ENCODE assay signal across 21 cellular contexts in genomic region chr7:14375998-14376397, GRCh38.
"Had no signal": no experiment of that assay in that cellular context is flagged by ENCODE, and none has a peak within 500 bp of the region (broad histone marks: within the 10 kb centered on the region; RNA-seq: fewer than 3 reads in every experiment).

No MANE protein-coding gene starts in this region.

- H3K4me3 ChIP-seq: adrenal gland had no signal

- H3K27ac ChIP-seq: adrenal gland, KMS-11 had no signal

- H3K4me1 ChIP-seq: adrenal gland had no signal

- H3K27me3 Mint-ChIP-seq: activated CD4-positive, alpha-beta memory T cell treated with anti-CD3 and anti-CD28 coated beads, Interleukin-2, amount 10 ng/mL, durations not matched to agents 7 days and 5 days; activated CD4-positive, alpha-beta T cell treated with anti-CD3 and anti-CD28 coated beads, Interleukin-2, amount 10 ng/mL, durations not matched to agents 7 days and 5 days; activated naive CD8-positive, alpha-beta T cell treated with anti-CD3 and anti-CD28 coated beads, Interleukin-2, amount 10 ng/mL, durations not matched to agents 7 days and 5 days had no signal

- H3K27me3 ChIP-seq: adrenal gland had no signal

- H3K9me3 ChIP-seq: adrenal gland had no signal

- H3K4me3 Mint-ChIP-seq: activated CD4-positive, alpha-beta memory T cell treated with anti-CD3 and anti-CD28 coated beads, Interleukin-2, amount 10 ng/mL, durations not matched to agents 7 days and 5 days; activated CD4-positive, alpha-beta T cell treated with anti-CD3 and anti-CD28 coated beads, Interleukin-2, amount 10 ng/mL, durations not matched to agents 7 days and 5 days; activated naive CD8-positive, alpha-beta T cell treated with anti-CD3 and anti-CD28 coated beads, Interleukin-2, amount 10 ng/mL, durations not matched to agents 7 days and 5 days had no signal

- H3K4me1 Mint-ChIP-seq: activated CD4-positive, alpha-beta memory T cell treated with anti-CD3 and anti-CD28 coated beads, Interleukin-2, amount 10 ng/mL, durations not matched to agents 7 days and 5 days; activated CD4-positive, alpha-beta T cell treated with anti-CD3 and anti-CD28 coated beads, Interleukin-2, amount 10 ng/mL, durations not matched to agents 7 days and 5 days; activated naive CD8-positive, alpha-beta T cell treated with anti-CD3 and anti-CD28 coated beads, Interleukin-2, amount 10 ng/mL, durations not matched to agents 7 days and 5 days had no signal

- H3K36me3 ChIP-seq: adrenal gland had no signal

- H3K9me3 Mint-ChIP-seq: activated CD4-positive, alpha-beta memory T cell treated with anti-CD3 and anti-CD28 coated beads, Interleukin-2, amount 10 ng/mL, durations not matched to agents 7 days and 5 days; activated naive CD8-positive, alpha-beta T cell treated with anti-CD3 and anti-CD28 coated beads, Interleukin-2, amount 10 ng/mL, durations not matched to agents 7 days and 5 days had no signal

- DNase-seq: activated CD4-positive, alpha-beta memory T cell treated with anti-CD3 and anti-CD28 coated beads, Interleukin-2, amount 10 ng/mL, durations not matched to agents 7 days and 5 days; activated CD4-positive, alpha-beta T cell treated with anti-CD3 and anti-CD28 coated beads, Interleukin-2, amount 10 ng/mL, durations not matched to agents 7 days and 5 days; activated CD4-positive, CD25-positive, alpha-beta regulatory T cell; activated naive CD4-positive, alpha-beta T cell treated with anti-CD3 and anti-CD28 coated beads, Interleukin-2, amount 50 U/mL, for 16 hours; activated naive CD8-positive, alpha-beta T cell treated with anti-CD3 and anti-CD28 coated beads, Interleukin-2, amount 10 ng/mL, durations not matched to agents 7 days and 5 days; activated T-cell treated with anti-CD3 and anti-CD28 coated beads, Interleukin-2, amount 50 U/mL, for 72 hours; adrenal gland; anterior cingulate cortex; MV-4-11; NCI-H1092 treated with DMSO at 0.1 percent for 48 hours; NCI-H1417 treated with DMSO at 0.1 percent for 48 hours; NCI-H1694; NCI-H2029; NCI-H2107; NCI-H2171 treated with DMSO at 0.1 percent for 48 hours; NCI-H226; NCI-H510A; NCI-H526 treated with DMSO at 0.1 percent for 48 hours; SIG-M5; T1000 had no signal

- ATAC-seq: activated T-cell treated with anti-CD3 and anti-CD28 coated beads, Interleukin-2, amount 50 U/mL, for 72 hours had no signal

- H3K27ac Mint-ChIP-seq: activated CD4-positive, alpha-beta memory T cell treated with anti-CD3 and anti-CD28 coated beads, Interleukin-2, amount 10 ng/mL, durations not matched to agents 7 days and 5 days; activated CD4-positive, alpha-beta T cell treated with anti-CD3 and anti-CD28 coated beads, Interleukin-2, amount 10 ng/mL, durations not matched to agents 7 days and 5 days; activated naive CD8-positive, alpha-beta T cell treated with anti-CD3 and anti-CD28 coated beads, Interleukin-2, amount 10 ng/mL, durations not matched to agents 7 days and 5 days; activated T-cell treated with anti-CD3 and anti-CD28 coated beads, Interleukin-2, amount 50 U/mL, for 72 hours had no signal

- H3K4me2 ChIP-seq: KMS-11 had no signal

- H3K36me3 Mint-ChIP-seq: activated naive CD8-positive, alpha-beta T cell treated with anti-CD3 and anti-CD28 coated beads, Interleukin-2, amount 10 ng/mL, durations not matched to agents 7 days and 5 days had no signal
